In genomic region chr20:17681741-17682102, GRCh38 we compare ENCODE assay signal across 9 cellular contexts. TPM values are rescaled to one million over a fixed set of nuclear protein-coding genes. Genes with fewer than 3 reads are reported as not detected.
DNase-seq lines count a peak whose midpoint lies in the region; ATAC-seq, FAIRE-seq and TF ChIP-seq lines count a peak whose summit lies in the region.
"Had no signal": no experiment of that assay in that cellular context is flagged by ENCODE, and none has a peak within 500 bp of the region (broad histone marks: within the 10 kb centered on the region; RNA-seq: fewer than 3 reads in every experiment).

No MANE protein-coding gene starts in this region.

- no peaks in the 10 kb centered on the region for H3K27me3 ChIP-seq in effector memory CD4-positive, alpha-beta T cell (replicated peaks; ENCODE audit: control insufficient read depth, insufficient read depth, low read length, poor library complexity, severe bottlenecking)
- H3K27me3 ChIP-seq in pancreas, result no peaks in the 10 kb centered on the region

- H3K9me3 ChIP-seq in effector memory CD4-positive, alpha-beta T cell (ENCODE audit: control insufficient read depth, low read length), result peaks cover 2% of the 10 kb centered on the region
- H3K9me3 ChIP-seq in pancreas, result no peaks in the 10 kb centered on the region

- H3K36me3 Mint-ChIP-seq in CD14-positive monocyte, result peaks cover 23 to 27% of the 10 kb centered on the region in 2 donors

- no peak for TF ChIP-seq CTCF in CD14-positive monocyte (IDR thresholded peaks at IDR 0.05)
- TF ChIP-seq CTCF in LNCaP clone FGC (IDR thresholded peaks at IDR 0.05; ENCODE audit: control insufficient read depth, extremely low read depth, insufficient read depth), result no peak
- TF ChIP-seq CTCF in pancreas (IDR thresholded peaks at IDR 0.05), result no peak

- H3K9me3 Mint-ChIP-seq in CD14-positive monocyte, result peaks cover 0 to 4% (median under 1%) of the 10 kb centered on the region in 7 donors

- intact Hi-C loops in CD14-positive monocyte (cut with micrococcal nuclease) (loop anchor here (5.0 to 10.0 kb wide), 3 partner anchors 117 to 286 kb away; partner anchors contain the start of genes MGME1 (in 2 of the 2) and SNX5 (in 2 of the 2)), pancreas (cut with DNase I) (loop anchor here in 1 of 3 donors (10.0 kb wide), 1 partner anchor 203 kb away; no protein-coding TSS in a partner anchor)

- H3K4me1 Mint-ChIP-seq in CD14-positive monocyte, result peaks cover 27% of the 10 kb centered on the region

- H3K27ac Mint-ChIP-seq in CD14-positive monocyte, result peak overlapping the region in 4 of 7 donors; percentile 38 to 90 (median 84)

- H3K27ac ChIP-seq in effector memory CD4-positive, alpha-beta T cell (ENCODE audit: insufficient read depth, low read length, poor library complexity, severe bottlenecking), result peak overlapping the region; percentile 34
- peak overlapping the region; percentile 95 to 97 (median 96) for H3K27ac ChIP-seq in pancreas

- H3K36me3 ChIP-seq in effector memory CD4-positive, alpha-beta T cell (ENCODE audit: control insufficient read depth, insufficient read depth, low read length), result no peaks in the 10 kb centered on the region
- H3K36me3 ChIP-seq in pancreas, result peaks cover 0 to 12% (median 0%) of the 10 kb centered on the region in 3 donors

- ATAC-seq in GM21515 (IDR thresholded peaks at IDR 0.05; ENCODE audit: unreplicated experiment) (peak; percentile 10), pancreas (peak in 1 of 4 donors; percentile 0), GM21367 (IDR thresholded peaks at IDR 0.05; ENCODE audit: unreplicated experiment) (no peak)

- H3K4me3 ChIP-seq in LNCaP clone FGC (ENCODE audit: low read depth, low read length), result peak overlapping the region; percentile 71
- H3K4me3 ChIP-seq in effector memory CD4-positive, alpha-beta T cell (ENCODE audit: insufficient read depth, low read depth, low read length, poor library complexity, severe bottlenecking), result peak overlapping the region; percentile 77
- peak overlapping the region; percentile 65 to 87 (median 84) for H3K4me3 ChIP-seq in pancreas

- H3K4me1 ChIP-seq in effector memory CD4-positive, alpha-beta T cell (ENCODE audit: control insufficient read depth, insufficient read depth, low read length, poor library complexity, severe bottlenecking), result peaks cover 12% of the 10 kb centered on the region
- H3K4me1 ChIP-seq in pancreas, result peaks cover 24 to 43% (median 40%) of the 10 kb centered on the region in 3 donors

- peaks cover 2 to 8% (median 4%) of the 10 kb centered on the region in 3 donors for H3K27me3 Mint-ChIP-seq in CD14-positive monocyte (ENCODE audit: low read depth in 3 of 3)

- DNase-seq in CD14-positive monocyte (ENCODE audit: low spot score), result no peak
- no peak for DNase-seq in LNCaP clone FGC (ENCODE audit: low read depth)
- DNase-seq in effector memory CD4-positive, alpha-beta T cell, result no peak
- no peak for DNase-seq in pancreas
- no peak for DNase-seq in NCI-H1092 treated with DMSO at 0.1 percent for 48 hours (lab: John Stamatoyannopoulos, UW)
- no peak for DNase-seq in NCI-H1694 treated with DMSO at 0.1 percent for 48 hours (lab: John Stamatoyannopoulos, UW)

- FAIRE-seq in pancreas (lab: Jason Lieb, UNC), result no peak

- H3K4me3 Mint-ChIP-seq in CD14-positive monocyte, result peak overlapping the region; percentile 80 to 82

- 1% methylated on average over 40 to 62 of the region's 62 CpGs for WGBS in pancreas, 2 donors

RNA-seq across cellular contexts. Expression of gene RRBP1, which starts 0.3 kb away (rescaled TPM):
- polyA plus RNA-seq in CD14-positive monocyte (1 to 10 TPM; 4.7 to 7.5 TPM), pancreas (100 to 1,000 TPM; 170 to 269 TPM)
- total RNA-seq in pancreas, result 100 to 1,000 TPM; 339 to 442 (median 354) TPM

RNA-seq across cellular contexts. Expression of gene BANF2, which starts 18.0 kb away (rescaled TPM):
- polyA plus RNA-seq in CD14-positive monocyte (not detected), pancreas (1 to 10 TPM in 1 of 2 donors, under 1 TPM in 1; 0.59 to 1.3 TPM)
- 1 to 10 TPM in 5 of 6 donors, under 1 TPM in 1; 0.88 to 6.4 (median 2.0) TPM for total RNA-seq in pancreas
- total RNA-seq: NCI-H460 had no signal

Comparison
In these comparisons a context has a peak if more than half of its experiments do, and no peak if none do; other contexts are left out.
1. RNA of gene RRBP1, which starts 0.3 kb away (polyA plus RNA-seq): 170 to 269 TPM in pancreas; 4.7 to 7.5 TPM in CD14-positive monocyte; every median in the first group is over 10 times any median in the second.
2. Peak in every context shown above with its lines, with median percentiles within 50 percentile points of each other: H3K4me3 ChIP-seq.